In genomic region chr14:72731252-72732020, GRCh38 we compare ENCODE assay signal across 20 cellular contexts.
"Had no signal": no experiment of that assay in that cellular context is flagged by ENCODE, and none has a peak within 500 bp of the region (broad histone marks: within the 10 kb centered on the region; RNA-seq: fewer than 3 reads in every experiment).

No MANE protein-coding gene starts in this region.

- H3K27me3 ChIP-seq: neutrophil, upper lobe of right lung had no signal

- H3K9me3 Mint-ChIP-seq: activated naive CD4-positive, alpha-beta T cell treated with anti-CD3 and anti-CD28 coated beads for 36 hours; activated naive CD8-positive, alpha-beta T cell treated with anti-CD3 and anti-CD28 coated beads, Interleukin-2, amount 10 ng/mL, durations not matched to agents 7 days and 5 days; activated T-helper 17 cell treated with anti-CD3 and anti-CD28 coated beads, Interleukin-2, amount 50 U/mL, for 72 hours; dendritic cell treated with granulocyte-macrophage colony-stimulating factor and Interleukin-4, amounts not matched to agents 40 ng/mL and 50 ng/mL, for 4 days; stimulated activated effector memory CD8-positive, alpha-beta T cell treated with anti-CD3 and anti-CD28 coated beads, Interleukin-12 subunit alpha, Interleukin-12 subunit beta, amount 100 ng/mL, for 72 hours had no signal

- H3K36me3 Mint-ChIP-seq: stimulated activated effector memory CD8-positive, alpha-beta T cell treated with anti-CD3 and anti-CD28 coated beads, Interleukin-12 subunit alpha, Interleukin-12 subunit beta, amount 100 ng/mL, for 72 hours had no signal

- H3K9ac ChIP-seq: parathyroid adenoma had no signal

- H3K4me3 Mint-ChIP-seq: activated naive CD4-positive, alpha-beta T cell treated with anti-CD3 and anti-CD28 coated beads for 36 hours; activated naive CD8-positive, alpha-beta T cell treated with anti-CD3 and anti-CD28 coated beads, Interleukin-2, amount 10 ng/mL, durations not matched to agents 7 days and 5 days; activated T-helper 17 cell treated with anti-CD3 and anti-CD28 coated beads, Interleukin-2, amount 50 U/mL, for 72 hours; dendritic cell treated with granulocyte-macrophage colony-stimulating factor and Interleukin-4, amounts not matched to agents 40 ng/mL and 50 ng/mL, for 4 days; naive thymus-derived CD4-positive, alpha-beta T cell; stimulated activated effector memory CD8-positive, alpha-beta T cell treated with anti-CD3 and anti-CD28 coated beads, Interleukin-12 subunit alpha, Interleukin-12 subunit beta, amount 100 ng/mL, for 72 hours had no signal

- H3K4me1 Mint-ChIP-seq: activated naive CD8-positive, alpha-beta T cell treated with anti-CD3 and anti-CD28 coated beads, Interleukin-2, amount 10 ng/mL, durations not matched to agents 7 days and 5 days; activated T-helper 17 cell treated with anti-CD3 and anti-CD28 coated beads, Interleukin-2, amount 50 U/mL, for 72 hours; naive thymus-derived CD4-positive, alpha-beta T cell had no signal

- H3K9me3 ChIP-seq: neutrophil, upper lobe of right lung had no signal

- H3K4me3 ChIP-seq: upper lobe of right lung had no signal

- H3K79me2 ChIP-seq: parathyroid adenoma had no signal

- H3K36me3 ChIP-seq: neutrophil, upper lobe of right lung had no signal

- ATAC-seq: activated T-helper 17 cell treated with anti-CD3 and anti-CD28 coated beads, Interleukin-2, amount 50 U/mL, for 72 hours; naive thymus-derived CD4-positive, alpha-beta T cell; sciatic nerve; stimulated activated effector memory CD8-positive, alpha-beta T cell treated with anti-CD3 and anti-CD28 coated beads, Interleukin-12 subunit alpha, Interleukin-12 subunit beta, amount 100 ng/mL, for 72 hours; upper lobe of right lung had no signal

- H3K4me1 ChIP-seq: parathyroid adenoma, upper lobe of right lung had no signal

- H3K27ac ChIP-seq: neutrophil, parathyroid adenoma, upper lobe of right lung had no signal

- DNase-seq: activated CD4-positive, alpha-beta T cell treated with anti-CD3 and anti-CD28 coated beads for 1 hour; activated naive CD4-positive, alpha-beta T cell treated with anti-CD3 and anti-CD28 coated beads for 36 hours; activated naive CD8-positive, alpha-beta T cell treated with anti-CD3 and anti-CD28 coated beads, Interleukin-2, amount 10 ng/mL, durations not matched to agents 7 days and 5 days; activated T-cell treated with anti-CD3 and anti-CD28 coated beads, Interleukin-2, amount 50 U/mL, for 1 hour; amniotic stem cell; effector memory CD4-positive, alpha-beta T cell; foreskin melanocyte; hippocampal formation; kidney glomerular epithelial cell; naive thymus-derived CD4-positive, alpha-beta T cell; small intestine; stimulated activated CD4-positive, alpha-beta T cell treated with anti-CD3 and anti-CD28 coated beads, Interleukin-2, amount 100 ng/mL, for 24 hours; T-helper 9 cell; upper lobe of right lung had no signal

- H2AFZ ChIP-seq: parathyroid adenoma had no signal

- H3K27ac Mint-ChIP-seq: activated naive CD4-positive, alpha-beta T cell treated with anti-CD3 and anti-CD28 coated beads for 36 hours; activated naive CD8-positive, alpha-beta T cell treated with anti-CD3 and anti-CD28 coated beads, Interleukin-2, amount 10 ng/mL, durations not matched to agents 7 days and 5 days; activated T-helper 17 cell treated with anti-CD3 and anti-CD28 coated beads, Interleukin-2, amount 50 U/mL, for 72 hours; dendritic cell treated with granulocyte-macrophage colony-stimulating factor and Interleukin-4, amounts not matched to agents 40 ng/mL and 50 ng/mL, for 4 days; naive thymus-derived CD4-positive, alpha-beta T cell; stimulated activated effector memory CD8-positive, alpha-beta T cell treated with anti-CD3 and anti-CD28 coated beads, Interleukin-12 subunit alpha, Interleukin-12 subunit beta, amount 100 ng/mL, for 72 hours had no signal
